In the genomic region with DNA sequence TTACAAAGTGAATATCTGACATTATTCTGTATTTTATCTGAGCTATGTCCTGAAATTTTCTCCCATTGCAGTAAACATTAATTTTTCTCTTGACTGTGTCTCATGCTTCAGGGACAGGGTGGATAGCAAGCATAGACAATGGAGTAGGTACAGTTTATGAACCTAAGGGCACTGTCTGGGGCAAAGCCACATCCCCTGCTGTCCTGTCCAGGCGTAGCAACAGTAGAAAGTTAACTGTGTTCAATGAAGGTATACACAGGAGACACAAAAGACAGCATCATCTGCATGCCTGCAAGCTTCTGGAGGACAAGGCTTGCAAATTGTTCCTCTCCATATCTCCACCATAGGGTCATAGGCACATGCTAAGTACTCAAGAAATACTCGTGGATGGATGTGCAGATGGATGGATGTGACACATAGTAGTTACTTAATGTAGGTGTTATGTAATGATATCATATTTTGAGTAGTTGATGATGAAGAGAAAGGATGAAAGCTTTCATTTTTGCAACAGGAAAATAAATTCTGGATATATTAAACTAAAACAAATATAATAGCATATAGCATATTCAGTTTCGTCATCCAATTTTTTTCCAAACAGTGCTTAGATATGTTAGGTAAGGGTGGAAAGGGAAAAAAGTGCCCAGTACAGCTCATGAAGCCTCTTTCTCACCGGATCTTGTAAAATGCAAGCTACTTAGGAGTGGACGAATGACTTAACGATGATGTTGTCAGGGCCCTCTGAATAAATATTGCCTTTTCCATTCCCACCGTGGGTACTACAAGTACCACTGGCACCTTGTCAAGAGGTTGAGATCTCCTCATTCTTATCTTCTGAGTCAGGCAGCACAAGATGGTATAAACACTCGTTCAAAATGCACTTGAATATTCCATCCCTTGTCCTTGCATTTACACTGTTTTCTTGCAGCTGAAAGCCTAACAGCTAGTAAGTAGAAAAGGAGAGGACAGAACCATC, we compare ENCODE assay signal across 13 cellular contexts. TPM values are rescaled to one million over a fixed set of nuclear protein-coding genes. Genes with fewer than 3 reads are reported as not detected.
DNase-seq lines count a peak whose midpoint lies in the region; ATAC-seq and TF ChIP-seq lines count a peak whose summit lies in the region.
"Had no signal": no experiment of that assay in that cellular context is flagged by ENCODE, and none has a peak within 500 bp of the region (broad histone marks: within the 10 kb centered on the region; RNA-seq: fewer than 3 reads in every experiment).

No MANE protein-coding gene starts in this region.

- H3K4me3 ChIP-seq in AG04450 (ENCODE audit: low read depth, low read length) (no peak overlapping the region), cardiac fibroblast (replicated peaks in 1 of 2; ENCODE audit: low read depth in 2 of 2, low read length in 2 of 2) (no peak overlapping the region), lung (no peak overlapping the region)
- H3K4me3 ChIP-seq in CD4-positive, alpha-beta memory T cell (ENCODE audit: low read length in 2 of 2) = no peak overlapping the region
- H3K4me3 ChIP-seq: BLaER1, body of pancreas had no signal

- H3K36me3 Mint-ChIP-seq in CD4-positive, alpha-beta memory T cell = no peaks in the 10 kb centered on the region

- no peak overlapping the region for H3K27ac Mint-ChIP-seq in CD4-positive, alpha-beta memory T cell

- peaks cover 0 to 1% of the 10 kb centered on the region in 2 donors for H3K4me1 ChIP-seq in lung (ENCODE audit: control insufficient read depth in 2 of 2, insufficient read depth in 2 of 2, low read length in 2 of 2)
- no peaks in the 10 kb centered on the region for H3K4me1 ChIP-seq in CD4-positive, alpha-beta memory T cell (ENCODE audit: insufficient read depth, low read length)
- H3K4me1 ChIP-seq: BLaER1, body of pancreas had no signal

- peak; percentile 77 for DNase-seq in AG04450 (ENCODE audit: low read depth, low spot score)
- peak; percentile 98 for DNase-seq in M059J (ENCODE audit: low read depth)
- DNase-seq in cardiac fibroblast (ENCODE audit: low read depth in 2 of 2) = peak; percentile 72 to 94
- DNase-seq in lung (ENCODE audit: low spot score) = no peak
- no peak for DNase-seq in NCI-H1092 (lab: John Stamatoyannopoulos, UW)
- DNase-seq in CD4-positive, alpha-beta memory T cell = no peak
- DNase-seq in activated gamma-delta T cell treated with Interleukin-2 at 50 U/mL for 16 hours = no peak
- DNase-seq: body of pancreas; left colon; stimulated activated CD4-positive, alpha-beta T cell treated with anti-CD3 and anti-CD28 coated beads, Interleukin-1b, Interleukin-23, amount 100 ng/mL, for 48 hours; stimulated activated naive CD8-positive, alpha-beta T cell treated with anti-CD3 and anti-CD28 coated beads, Interleukin-15, Interleukin-2, amounts not matched to agents 100 U/mL and 50 U/mL, for 24 hours had no signal

- no peak overlapping the region for H3K4me3 Mint-ChIP-seq in CD4-positive, alpha-beta memory T cell

- H3K9me3 ChIP-seq in AG04450 (ENCODE audit: control insufficient read depth, insufficient read depth, low read length) (no peaks in the 10 kb centered on the region), lung (ENCODE audit: control insufficient read depth in 2 of 2, insufficient read depth in 1 of 2, low read length in 1 of 2) (no peaks in the 10 kb centered on the region)
- H3K9me3 ChIP-seq in CD4-positive, alpha-beta memory T cell (ENCODE audit: control insufficient read depth in 1 of 2, low read length in 2 of 2) = no peaks in the 10 kb centered on the region
- H3K9me3 ChIP-seq: BLaER1, body of pancreas had no signal

- TF ChIP-seq CTCF in AG04450 (IDR thresholded peaks at IDR 0.05; ENCODE audit: low read depth, low read length) (no peak), cardiac fibroblast (IDR thresholded peaks at IDR 0.05; ENCODE audit: low read depth, low read length) (no peak), lung (IDR thresholded peaks at IDR 0.05; ENCODE audit: control extremely low read depth, extremely low read depth) (no peak)

- H3K4me1 Mint-ChIP-seq in CD4-positive, alpha-beta memory T cell = no peaks in the 10 kb centered on the region

- peaks cover 0 to 2% (median 0%) of the 10 kb centered on the region in 8 donors for H3K9me3 Mint-ChIP-seq in CD4-positive, alpha-beta memory T cell

- WGBS in lung, 2 donors = 66 to 85% methylated on average over 8 of the region's 8 CpGs

- no peaks in the 10 kb centered on the region for H3K27me3 ChIP-seq in AG04450 (ENCODE audit: control insufficient read depth, insufficient read depth, low read length)
- no peaks in the 10 kb centered on the region for H3K27me3 ChIP-seq in lung (ENCODE audit: control insufficient read depth, insufficient read depth)
- H3K27me3 ChIP-seq in CD4-positive, alpha-beta memory T cell (ENCODE audit: insufficient read depth, low read length) = no peaks in the 10 kb centered on the region
- H3K27me3 ChIP-seq: BLaER1, body of pancreas had no signal

- POLR2A ChIA-PET in AG04450 (lab: Yijun Ruan, JAX) = interaction anchor here (1.2 to 1.5 kb wide), 2 partner anchors 11 to 19 kb away, joined by 4 read pairs; no protein-coding TSS in a partner anchor
- POLR2A ChIA-PET in CD4-positive, alpha-beta memory T cell (lab: Charles Lee; ENCODE audit: partially characterized antibody) = interaction anchor here (1.7 kb wide), 1 partner anchor 19 kb away, joined by 6 read pairs; a partner anchor contains a TSS

- H3K27ac ChIP-seq in AG04450 (ENCODE audit: low read depth, low read length) = peak overlapping the region; percentile 42
- no peak overlapping the region for H3K27ac ChIP-seq in lung (ENCODE audit: low read depth in 1 of 2, low read length in 1 of 2)
- no peak overlapping the region for H3K27ac ChIP-seq in CD4-positive, alpha-beta memory T cell (ENCODE audit: low read depth, low read length)
- H3K27ac ChIP-seq: BLaER1, body of pancreas had no signal

- CTCF ChIA-PET in AG04450 (lab: Charles Lee) = interaction anchor here (0.8 to 1.5 kb wide), 2 partner anchors 18 to 67 kb away, joined by 3 to 4 read pairs; no protein-coding TSS in a partner anchor
- CTCF ChIA-PET in CD4-positive, alpha-beta memory T cell (lab: Charles Lee; ENCODE audit: partially characterized antibody) = interaction anchor here (1.1 kb wide), 1 partner anchor 13 kb away, joined by 3 read pairs; no protein-coding TSS in a partner anchor

- peaks cover 2 to 26% of the 10 kb centered on the region in 2 donors for H3K27me3 Mint-ChIP-seq in CD4-positive, alpha-beta memory T cell

- intact Hi-C loops in CD4-positive, alpha-beta memory T cell (cut with micrococcal nuclease) = no loop called here

- H3K36me3 ChIP-seq in lung (ENCODE audit: control insufficient read depth in 2 of 2, insufficient read depth in 2 of 2, low read length in 2 of 2) = no peaks in the 10 kb centered on the region
- H3K36me3 ChIP-seq in CD4-positive, alpha-beta memory T cell (ENCODE audit: insufficient read depth, low read length) = no peaks in the 10 kb centered on the region
- H3K36me3 ChIP-seq: BLaER1 had no signal

- ATAC-seq in lung (ENCODE audit: insufficient read depth, low FRiP score) (peak; percentile 47), HG03442 (IDR thresholded peaks at IDR 0.05; ENCODE audit: unreplicated experiment) (no peak)
- ATAC-seq: body of pancreas; stimulated activated naive CD8-positive, alpha-beta T cell treated with anti-CD3 and anti-CD28 coated beads, Interleukin-15, Interleukin-2, amounts not matched to agents 100 U/mL and 50 U/mL, for 24 hours had no signal

RNA-seq across cellular contexts. Expression of a gene that starts 19.9 kb away (rescaled TPM):
- 18.6 and 18.9 TPM in 2 replicates for polyA plus RNA-seq in AG04450 (2011; rRNA removed)
- polyA minus RNA-seq in AG04450 (2011; rRNA and poly(A)+ RNA removed) = 46.3 and 48.7 TPM in 2 replicates
- 5.3 and 10.9 TPM in 2 replicates for total RNA-seq in M059J (2014; rRNA removed; shearing (Covaris generic))
- total RNA-seq in lung = 10 to 100 TPM; 18.3 to 21.6 TPM
- polyA plus RNA-seq in lung = 1 to 10 TPM; 5.9 to 8.2 TPM
- total RNA-seq in CD4-positive, alpha-beta memory T cell = 10 to 100 TPM; 10.3 to 11.3 TPM
- polyA plus RNA-seq in CD4-positive, alpha-beta memory T cell = under 1 TPM; 0.23 to 0.68 TPM

Comparison
In these comparisons a context has a peak if more than half of its experiments do, and no peak if none do; other contexts are left out.
1. DNase-seq: peak in AG04450 (single experiment), M059J (single experiment) and cardiac fibroblast (2 of 2); none in lung (single experiment), NCI-H1092 (single experiment), CD4-positive, alpha-beta memory T cell (0 of 5) and activated gamma-delta T cell treated with Interleukin-2 at 50 U/mL for 16 hours (single experiment).